Comparison of ENCODE assay signal across 11 cellular contexts in the genomic region with DNA sequence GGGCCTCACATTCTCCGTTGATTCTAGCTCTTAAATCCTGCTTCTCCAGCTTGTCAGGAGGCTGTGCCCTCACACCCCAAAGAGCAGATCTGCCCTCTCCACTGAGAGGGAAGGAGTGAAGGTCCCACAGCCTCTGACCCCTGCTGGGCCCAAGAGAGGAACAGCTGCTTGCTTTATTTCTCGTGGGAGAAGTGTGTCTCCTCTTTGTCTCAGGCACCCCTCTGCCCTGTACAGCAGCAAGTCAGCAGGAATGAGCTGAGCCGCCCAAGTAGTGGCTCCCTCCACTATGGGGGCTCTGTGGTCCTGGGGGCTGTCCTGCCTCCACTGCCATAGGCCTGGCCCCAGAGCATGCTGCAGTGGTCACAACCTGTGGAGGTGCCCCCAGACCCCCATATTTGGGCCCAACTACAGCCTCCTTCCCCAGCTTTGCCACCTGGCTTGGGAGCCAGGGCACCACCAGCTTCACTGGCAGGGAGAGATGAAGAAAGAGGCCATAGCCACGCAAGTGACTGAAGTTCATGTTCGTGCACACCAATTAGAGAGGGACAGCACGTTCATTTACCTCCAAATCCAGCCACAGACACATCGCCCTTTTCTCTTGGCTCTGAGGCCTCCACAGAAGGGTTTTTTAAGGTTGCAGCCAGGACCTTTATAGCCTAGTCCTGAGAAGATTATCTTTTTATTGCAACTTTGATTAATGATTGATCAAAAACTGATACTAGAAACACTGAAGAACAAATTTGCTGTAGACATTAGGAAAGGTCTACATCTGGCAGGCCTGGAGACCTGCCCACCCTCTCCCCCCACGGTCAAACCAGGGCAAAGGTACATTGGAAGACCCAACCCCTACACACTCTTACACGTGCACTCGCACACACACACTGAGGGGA. TPM values are rescaled to one million over a fixed set of nuclear protein-coding genes. Genes with fewer than 3 reads are reported as not detected.
DNase-seq lines count a peak whose midpoint lies in the region; ATAC-seq, FAIRE-seq and TF ChIP-seq lines count a peak whose summit lies in the region.
"Had no signal": no experiment of that assay in that cellular context is flagged by ENCODE, and none has a peak within 500 bp of the region (broad histone marks: within the 10 kb centered on the region; RNA-seq: fewer than 3 reads in every experiment).

No MANE protein-coding gene starts in this region.

- H3K27ac Mint-ChIP-seq in astrocyte (ENCODE audit: unreplicated experiment), result peak overlapping the region; percentile 79

- intact Hi-C loops in breast epithelium (cut with DNase I; ENCODE audit: low total_unique reads) (no loop called here), mammary epithelial cell (cut with micrococcal nuclease) (no loop called here), vagina (cut with DNase I) (no loop called here)

- peaks cover 4 to 9% of the 10 kb centered on the region in 2 donors for H3K4me1 ChIP-seq in breast epithelium
- peaks cover 62% of the 10 kb centered on the region for H3K4me1 ChIP-seq in mammary epithelial cell (ENCODE audit: insufficient read depth, low read length)
- H3K4me1 ChIP-seq in astrocyte (ENCODE audit: insufficient read depth, low read length), result peaks cover 39% of the 10 kb centered on the region
- H3K4me1 ChIP-seq in mucosa of rectum (ENCODE audit: control insufficient read depth in 2 of 2, insufficient read depth in 2 of 2, low read length in 2 of 2), result peaks cover 73 to 77% of the 10 kb centered on the region in 2 donors
- peaks cover 60% of the 10 kb centered on the region for H3K4me1 ChIP-seq in vagina

- H3K36me3 ChIP-seq in breast epithelium, result no peaks in the 10 kb centered on the region
- H3K36me3 ChIP-seq in mammary epithelial cell (ENCODE audit: insufficient read depth, low read length), result no peaks in the 10 kb centered on the region
- H3K36me3 ChIP-seq in astrocyte (ENCODE audit: insufficient read depth, low read length), result no peaks in the 10 kb centered on the region
- H3K36me3 ChIP-seq in mucosa of rectum (ENCODE audit: control insufficient read depth in 2 of 2, insufficient read depth in 2 of 2, low read length in 2 of 2), result peaks cover 0 to 7% of the 10 kb centered on the region in 2 donors
- no peaks in the 10 kb centered on the region for H3K36me3 ChIP-seq in vagina

- no peak for TF ChIP-seq POLR2A in breast epithelium (IDR thresholded peaks at IDR 0.05)
- TF ChIP-seq POLR2A in vagina (IDR thresholded peaks at IDR 0.05), result no peak

- H3K4me2 ChIP-seq in mammary epithelial cell (ENCODE audit: insufficient read depth, low read depth, low read length) (no peak overlapping the region), astrocyte (ENCODE audit: low read length) (no peak overlapping the region)

- FAIRE-seq in astrocyte (lab: Jason Lieb, UNC), result no peak
- FAIRE-seq: bronchial epithelial cell, G401.6 had no signal

- H3K36me3 Mint-ChIP-seq in astrocyte (ENCODE audit: low read depth, unreplicated experiment), result peaks cover 9% of the 10 kb centered on the region

- dilution Hi-C loops in mammary epithelial cell (cut with HindIII; ENCODE audit: low sequenced_read_pairs), result no loop called here

- H4K20me1 ChIP-seq in mammary epithelial cell (ENCODE audit: insufficient read depth, low read length), result no peaks in the 10 kb centered on the region
- H4K20me1 ChIP-seq in astrocyte (ENCODE audit: insufficient read depth, low read length), result no peaks in the 10 kb centered on the region

- in situ Hi-C loops in mammary epithelial cell (cut with MboI; ENCODE audit: low sequenced_read_pairs in 2 of 2), result no loop called here

- H3K79me2 ChIP-seq in mammary epithelial cell (ENCODE audit: insufficient read depth, low read length), result no peaks in the 10 kb centered on the region
- H3K79me2 ChIP-seq in astrocyte (ENCODE audit: insufficient read depth, low read length), result no peaks in the 10 kb centered on the region

- H3K9me3 Mint-ChIP-seq in astrocyte (ENCODE audit: unreplicated experiment), result no peaks in the 10 kb centered on the region

- TF ChIP-seq CTCF in breast epithelium (IDR thresholded peaks at IDR 0.05), result no peak
- no peak for TF ChIP-seq CTCF in mammary epithelial cell (conservative IDR thresholded peaks at IDR 0.05 in 1 of 2, IDR thresholded peaks at IDR 0.05 in 1 of 2; ENCODE audit: extremely low read depth in 1 of 2, insufficient read depth in 1 of 2, low read depth in 1 of 2, low read length in 2 of 2)
- no peak for TF ChIP-seq CTCF in astrocyte (IDR thresholded peaks at IDR 0.05; ENCODE audit: insufficient read depth, low read depth, low read length)
- TF ChIP-seq CTCF in vagina (IDR thresholded peaks at IDR 0.05), result no peak

- H3K4me3 Mint-ChIP-seq in astrocyte (ENCODE audit: unreplicated experiment), result peak overlapping the region; percentile 12

- 98% methylated on average over 10 of the region's 10 CpGs for WGBS in mammary epithelial cell (ENCODE audit: low coverage, missing lambda C conversion rate)

- H3K27me3 ChIP-seq in breast epithelium (no peaks in the 10 kb centered on the region), mammary epithelial cell (ENCODE audit: insufficient read depth, low read length) (no peaks in the 10 kb centered on the region), astrocyte (ENCODE audit: insufficient read depth, low read length) (no peaks in the 10 kb centered on the region), mucosa of rectum (ENCODE audit: control insufficient read depth in 2 of 2, insufficient read depth in 2 of 2, low read length in 2 of 2) (no peaks in the 10 kb centered on the region), vagina (no peaks in the 10 kb centered on the region)

- ATAC-seq in HG03521 (IDR thresholded peaks at IDR 0.05; ENCODE audit: unreplicated experiment), result no peak

- H3K27ac ChIP-seq in breast epithelium (peak overlapping the region; percentile 86 to 89), mammary epithelial cell (ENCODE audit: insufficient read depth, low read depth, low read length) (no peak overlapping the region), astrocyte (ENCODE audit: low read depth, low read length) (no peak overlapping the region), mucosa of rectum (ENCODE audit: low read depth in 2 of 2, low read length in 2 of 2) (peak overlapping the region; percentile 58 to 90), vagina (peak overlapping the region; percentile 42)

- no peak overlapping the region for H3K9ac ChIP-seq in mammary epithelial cell (ENCODE audit: insufficient read depth, low read length)
- H3K9ac ChIP-seq in astrocyte (ENCODE audit: low read length), result no peak overlapping the region
- peak overlapping the region; percentile 25 to 43 for H3K9ac ChIP-seq in mucosa of rectum (ENCODE audit: low read depth in 1 of 2, low read length in 2 of 2)

- DNase-seq in breast epithelium (ENCODE audit: low spot score in 2 of 2), result no peak
- no peak for DNase-seq in mammary epithelial cell
- DNase-seq in astrocyte (ENCODE audit: low read depth), result no peak
- no peak for DNase-seq in vagina (ENCODE audit: extremely low spot score in 2 of 2)
- no peak for DNase-seq in superior temporal gyrus (ENCODE audit: extremely low spot score)
- no peak for DNase-seq in HT-29 (ENCODE audit: low spot score)
- DNase-seq: NCI-H2171 treated with DMSO at 0.1 percent for 48 hours had no signal

- CTCF ChIA-PET in mammary epithelial cell (lab: Charles Lee; ENCODE audit: low non-redundant PET), result interaction anchor here (0.8 kb wide), 1 partner anchor 17 kb away, joined by 3 read pairs; no protein-coding TSS in a partner anchor

- H3K4me3 ChIP-seq in breast epithelium (no peak overlapping the region), mammary epithelial cell (replicated peaks in 1 of 3; ENCODE audit: insufficient read depth in 1 of 3, low read depth in 2 of 3, low read length in 3 of 3) (no peak overlapping the region), astrocyte (ENCODE audit: insufficient read depth, low read depth, low read length) (no peak overlapping the region), mucosa of rectum (ENCODE audit: low read length in 2 of 2) (peak overlapping the region in 1 of 2 donors; percentile 60), vagina (no peak overlapping the region)

- BruUV-seq in mammary epithelial cell (replicated peaks; lab: Mats Ljungman, UMichigan), result no TSS peak

- H3K9me3 ChIP-seq in breast epithelium (no peaks in the 10 kb centered on the region), mammary epithelial cell (replicated peaks; ENCODE audit: insufficient read depth, low read length) (no peaks in the 10 kb centered on the region), astrocyte (ENCODE audit: insufficient read depth, low read depth, low read length) (no peaks in the 10 kb centered on the region), mucosa of rectum (ENCODE audit: control insufficient read depth in 2 of 2, low read length in 2 of 2) (no peaks in the 10 kb centered on the region), vagina (no peaks in the 10 kb centered on the region)

- no peaks in the 10 kb centered on the region for H3K27me3 Mint-ChIP-seq in astrocyte (ENCODE audit: low read depth, unreplicated experiment)

- H2AFZ ChIP-seq in mammary epithelial cell (ENCODE audit: low read depth, low read length), result no peak overlapping the region
- no peak overlapping the region for H2AFZ ChIP-seq in astrocyte (ENCODE audit: low read depth, low read length)

- peaks cover 62% of the 10 kb centered on the region for H3K4me1 Mint-ChIP-seq in astrocyte (ENCODE audit: low read depth, unreplicated experiment)

RNA-seq across cellular contexts. Expression of a gene that starts 27.5 kb away (rescaled TPM):
- total RNA-seq in breast epithelium (10 to 100 TPM; 10.4 to 27.8 (median 18.0) TPM), mammary epithelial cell (10 to 100 TPM in 1 of 2 donors, 1 to 10 TPM in 1; 5.3 to 14.9 TPM), astrocyte (39.7 and 42.5 TPM in 2 replicates), vagina (49.8 TPM)
- polyA plus RNA-seq in mammary epithelial cell, result 9.0 TPM
- polyA minus RNA-seq in mammary epithelial cell, result 24.6 TPM
- total RNA-seq in HT-29 (2014; rRNA removed; shearing (Covaris generic)), result 52.0 and 58.7 TPM in 2 replicates

Comparison
In these comparisons a context has a peak if more than half of its experiments do, and no peak if none do; other contexts are left out.
1. H3K27ac ChIP-seq: peak in breast epithelium (2 of 2), mucosa of rectum (2 of 2) and vagina (single experiment); none in mammary epithelial cell (single experiment) and astrocyte (single experiment).
2. H3K9ac ChIP-seq: peak in mucosa of rectum (2 of 2); none in mammary epithelial cell (single experiment) and astrocyte (single experiment).